ENCODE assay signal across 16 cellular contexts in the genomic region with DNA sequence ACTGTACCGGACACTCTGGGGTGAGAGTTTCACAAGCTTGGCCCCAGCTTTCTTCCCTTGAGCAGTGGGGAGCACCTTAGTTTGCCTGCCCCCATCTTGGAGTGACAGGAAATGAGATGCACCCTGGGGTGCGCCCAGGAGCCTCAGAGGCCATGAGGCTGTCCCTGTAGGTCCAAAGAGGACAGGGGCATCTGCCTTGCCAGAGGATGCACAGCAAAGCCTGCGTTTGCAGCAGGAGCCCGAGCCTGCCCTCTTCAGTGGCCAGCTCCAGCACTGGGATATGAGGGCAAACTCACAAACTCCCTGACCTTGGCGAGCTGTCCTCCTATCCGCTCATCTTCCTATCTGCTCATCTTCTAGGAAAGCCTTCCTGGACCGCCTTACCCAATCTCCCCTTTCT.
DNase-seq lines count a peak whose midpoint lies in the region; ATAC-seq, FAIRE-seq and TF ChIP-seq lines count a peak whose summit lies in the region.
"Had no signal": no experiment of that assay in that cellular context is flagged by ENCODE, and none has a peak within 500 bp of the region (broad histone marks: within the 10 kb centered on the region; RNA-seq: fewer than 3 reads in every experiment).

No MANE protein-coding gene starts in this region.

- H3K4me3 ChIP-seq in breast epithelium (no peak overlapping the region), H1 (ENCODE audit: extremely low read depth in 1 of 4, insufficient read depth in 2 of 4, low read depth in 3 of 4, low read length in 4 of 4) (no peak overlapping the region), sigmoid colon (no peak overlapping the region)

- no peak overlapping the region for H3K4ac ChIP-seq in H1 (replicated peaks; ENCODE audit: insufficient read length, low read depth, low read length)

- no peaks in the 10 kb centered on the region for H3K36me3 ChIP-seq in breast epithelium
- no peaks in the 10 kb centered on the region for H3K36me3 ChIP-seq in H1 (ENCODE audit: control insufficient read depth in 2 of 4, insufficient read depth in 4 of 4, low read length in 3 of 4)
- H3K36me3 ChIP-seq in sigmoid colon = no peaks in the 10 kb centered on the region

- no peak overlapping the region for H3K4me2 ChIP-seq in H1 (ENCODE audit: insufficient read depth in 1 of 2, low read depth in 2 of 2, low read length in 2 of 2)

- TF ChIP-seq CTCF in MCF 10A (IDR thresholded peaks at IDR 0.05; ENCODE audit: unreplicated experiment) (no peak), breast epithelium (IDR thresholded peaks at IDR 0.05) (no peak), H1 (IDR thresholded peaks at IDR 0.05; ENCODE audit: control extremely low read depth in 1 of 3, insufficient read depth in 1 of 3, low read depth in 1 of 3, low read length in 3 of 3) (no peak), sigmoid colon (IDR thresholded peaks at IDR 0.05) (no peak)

- no peak for TF ChIP-seq EP300 in H1 (IDR thresholded peaks at IDR 0.05; ENCODE audit: borderline replicate concordance in 1 of 2, low read depth in 2 of 2, low read length in 2 of 2)
- TF ChIP-seq EP300 in sigmoid colon (IDR thresholded peaks at IDR 0.05) = no peak

- H3K23ac ChIP-seq in H1 (ENCODE audit: insufficient read length) = no peak overlapping the region

- no peaks in the 10 kb centered on the region for H3K79me1 ChIP-seq in H1 (ENCODE audit: low read depth, low read length)

- POLR2A ChIA-PET in MCF 10A (lab: Yijun Ruan, JAX) (no interaction called here), H1 (lab: Charles Lee; ENCODE audit: partially characterized antibody) (no interaction called here)

- FAIRE-seq in H1 (lab: Jason Lieb, UNC) = no peak
- FAIRE-seq: GM12892, GM19239, H54 had no signal

- H3K27ac Mint-ChIP-seq in MCF 10A (ENCODE audit: low read depth, unreplicated experiment) = peak overlapping the region; percentile 67
- H3K27ac Mint-ChIP-seq: CD14-positive monocyte; CD8-positive, alpha-beta T cell had no signal

- H3K14ac ChIP-seq in H1 (ENCODE audit: insufficient read length) = no peak overlapping the region

- H3K4me1 ChIP-seq in breast epithelium (no peaks in the 10 kb centered on the region), H1 (replicated peaks in 1 of 4; ENCODE audit: control insufficient read depth in 3 of 4, insufficient read depth in 4 of 4, low read length in 3 of 4) (peaks cover 0 to 4% (median 1%) of the 10 kb centered on the region in 4 experiments; a peak in 2 of 7 replicates), sigmoid colon (no peaks in the 10 kb centered on the region)

- H2BK120ac ChIP-seq in H1 (replicated peaks; ENCODE audit: low read depth, low read length) = no peak overlapping the region

- TF ChIP-seq POLR2A in breast epithelium (IDR thresholded peaks at IDR 0.05) (no peak), H1 (IDR thresholded peaks at IDR 0.05; ENCODE audit: control extremely low read depth in 1 of 2, low read depth in 2 of 2, low read length in 2 of 2) (no peak), sigmoid colon (IDR thresholded peaks at IDR 0.05) (no peak)

- no peaks in the 10 kb centered on the region for H3K23me2 ChIP-seq in H1 (ENCODE audit: low read depth, low read length)

- ATAC-seq in HG02884 (IDR thresholded peaks at IDR 0.05; ENCODE audit: unreplicated experiment) = no peak
- ATAC-seq: CD8-positive, alpha-beta T cell; HCT116 had no signal

- no peak overlapping the region for H4K5ac ChIP-seq in H1 (ENCODE audit: insufficient read length, low read depth, low read length)

- CTCF ChIA-PET in MCF 10A (lab: Yijun Ruan, JAX) (interaction anchor here (1.5 kb wide), 1 partner anchor 16 kb away, joined by 3 read pairs; no protein-coding TSS in a partner anchor), H1 (lab: Charles Lee; ENCODE audit: partially characterized antibody) (interaction anchor here (1.0 to 7.8 kb wide), 6 partner anchors 11 to 120 kb away, joined by 3 to 34 read pairs (median 5); no protein-coding TSS in a partner anchor)

- no peak overlapping the region for H2AFZ ChIP-seq in H1 (ENCODE audit: low read length)

- no peak overlapping the region for H2BK5ac ChIP-seq in H1 (ENCODE audit: low read depth, low read length)

- H4K20me1 ChIP-seq in H1 (replicated peaks in 1 of 2; ENCODE audit: control insufficient read depth in 1 of 2, insufficient read depth in 2 of 2, low read length in 2 of 2) = no peaks in the 10 kb centered on the region

- no peaks in the 10 kb centered on the region for H3K36me3 Mint-ChIP-seq in MCF 10A (ENCODE audit: insufficient read depth, unreplicated experiment)
- H3K36me3 Mint-ChIP-seq: CD14-positive monocyte; CD8-positive, alpha-beta T cell had no signal

- no peak overlapping the region for H2AK5ac ChIP-seq in H1 (ENCODE audit: low read depth, low read length)

- no peak overlapping the region for H4K91ac ChIP-seq in H1 (replicated peaks; ENCODE audit: insufficient read length, low read length)

- no peak overlapping the region for H4K8ac ChIP-seq in H1 (ENCODE audit: extremely low read depth, insufficient read depth, low read length)

- no peaks in the 10 kb centered on the region for H3K27me3 ChIP-seq in breast epithelium
- H3K27me3 ChIP-seq in H1 (replicated peaks in 1 of 4; ENCODE audit: control insufficient read depth in 3 of 4, extremely low read depth in 1 of 4, insufficient read depth in 3 of 4, low read length in 3 of 4) = no peaks in the 10 kb centered on the region
- peaks cover 0 to 6% (median 0%) of the 10 kb centered on the region in 3 donors for H3K27me3 ChIP-seq in sigmoid colon

- DNase-seq in MCF 10A (ENCODE audit: unreplicated experiment) (no peak), breast epithelium (ENCODE audit: low spot score in 2 of 2) (no peak), H1 (ENCODE audit: low read depth in 1 of 2, low spot score in 2 of 2) (no peak), sigmoid colon (peak; percentile 22), activated T-cell treated with anti-CD3 and anti-CD28 coated beads for 4 hours (no peak)
- no peak for DNase-seq in stimulated activated naive CD4-positive, alpha-beta T cell treated with Interleukin-2 at 50 U/mL for 16 hours (lab: John Stamatoyannopoulos, UW)
- DNase-seq: CD8-positive, alpha-beta T cell; COR-L47; DND-41 had no signal

- no peak for TF ChIP-seq RAD21 in H1 (IDR thresholded peaks at IDR 0.05 in 1 of 2, conservative IDR thresholded peaks at IDR 0.05 in 1 of 2; ENCODE audit: low read depth in 2 of 2, low read length in 2 of 2)

- 0 out of 2 replicates have a peak overlapping the region, but pooled peaks have one; percentile 7 for H2BK12ac ChIP-seq in H1 (ENCODE audit: low read depth, low read length)

- no peaks in the 10 kb centered on the region for H3K9me3 ChIP-seq in breast epithelium
- no peaks in the 10 kb centered on the region for H3K9me3 ChIP-seq in H1 (ENCODE audit: insufficient read depth in 2 of 2, low read depth in 1 of 2, low read length in 1 of 2)
- H3K9me3 ChIP-seq in sigmoid colon = no peaks in the 10 kb centered on the region

- intact Hi-C loops in MCF 10A (cut with micrococcal nuclease) (no loop called here), breast epithelium (cut with DNase I; ENCODE audit: low total_unique reads) (no loop called here), sigmoid colon (cut with DNase I) (no loop called here)

- H2BK20ac ChIP-seq in H1 (ENCODE audit: low read length) = 0 out of 2 replicates have a peak overlapping the region, but pooled peaks have one; percentile 72

- WGBS in H1 (ENCODE audit: extremely low coverage in 1 of 2, insufficient coverage in 1 of 2, insufficient read length in 1 of 2, insufficient replicate concordance in 2 of 2, low coverage in 1 of 2, low lambda C conversion rate in 2 of 2, missing lambda C conversion rate in 1 of 2), 2 experiments = 85% methylated on average over 7 of the region's 7 CpGs; no CpG with 5 or more reads in 1 of the 2 experiments
- WGBS in sigmoid colon, 2 donors = 94 to 97% methylated on average over 7 of the region's 7 CpGs

- BruUV-seq in MCF 10A (replicated peaks; lab: Mats Ljungman, UMichigan) = no TSS peak

- no peak overlapping the region for H3K9ac ChIP-seq in H1 (replicated peaks in 1 of 4; ENCODE audit: extremely low read depth in 1 of 4, low read depth in 3 of 4, low read length in 3 of 4)

- H3K79me2 ChIP-seq in H1 (ENCODE audit: control insufficient read depth in 1 of 2, insufficient read depth in 2 of 2, low read length in 2 of 2) = no peaks in the 10 kb centered on the region

- no peaks in the 10 kb centered on the region for H3K9me3 Mint-ChIP-seq in MCF 10A (ENCODE audit: unreplicated experiment)
- H3K9me3 Mint-ChIP-seq: CD14-positive monocyte; CD8-positive, alpha-beta T cell had no signal

- H3K56ac ChIP-seq in H1 (replicated peaks; ENCODE audit: insufficient read length, low read depth, low read length) = no peak overlapping the region

- H3K4me1 Mint-ChIP-seq in MCF 10A (ENCODE audit: insufficient read depth, unreplicated experiment) = peaks cover 13% of the 10 kb centered on the region

- H2BK15ac ChIP-seq in H1 (ENCODE audit: low read length) = no peak overlapping the region; the same call in 1 of the 2 replicates

- H3K27me3 Mint-ChIP-seq in MCF 10A (ENCODE audit: insufficient read depth, unreplicated experiment) = no peaks in the 10 kb centered on the region

- H3K27ac ChIP-seq in breast epithelium (no peak overlapping the region), H1 (ENCODE audit: low read depth, low read length) (no peak overlapping the region), sigmoid colon (no peak overlapping the region)
- H3K27ac ChIP-seq: 22Rv1 had no signal

- H3K4me3 Mint-ChIP-seq in MCF 10A (ENCODE audit: unreplicated experiment) = no peak overlapping the region
- H3K4me3 Mint-ChIP-seq: CD8-positive, alpha-beta T cell had no signal

- no peak overlapping the region for H3K18ac ChIP-seq in H1 (ENCODE audit: extremely low read depth, low read length)

TF ChIP-seq in H1, 55 proteins besides CTCF, POLR2A, EP300 and RAD21:
- TF ChIP-seq TCF12 (IDR thresholded peaks at IDR 0.05; ENCODE audit: low read depth, low read length) = no peak
- no peak for TF ChIP-seq TAF1 (IDR thresholded peaks at IDR 0.05; ENCODE audit: low read depth, low read length)
- TF ChIP-seq, protein P1, sequence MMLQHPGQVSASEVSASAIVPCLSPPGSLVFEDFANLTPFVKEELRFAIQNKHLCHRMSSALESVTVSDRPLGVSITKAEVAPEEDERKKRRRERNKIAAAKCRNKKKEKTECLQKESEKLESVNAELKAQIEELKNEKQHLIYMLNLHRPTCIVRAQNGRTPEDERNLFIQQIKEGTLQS (IDR thresholded peaks at IDR 0.05; ENCODE audit: insufficient read depth, low read depth, low read length) = no peak
- TF ChIP-seq YY1 (IDR thresholded peaks at IDR 0.05; ENCODE audit: low read depth, low read length) = no peak
